6 cellular contexts compared by ENCODE assay signal in genomic region chr1:1616838-1617237, GRCh38. TPM values are rescaled to one million over a fixed set of nuclear protein-coding genes. Genes with fewer than 3 reads are reported as not detected.
A peak's percentile ranks its signal among the peaks of the same experiment; 100 is the strongest.
DNase-seq lines count a peak whose midpoint lies in the region; ATAC-seq and TF ChIP-seq lines count a peak whose summit lies in the region.

No MANE protein-coding gene starts in this region.

- H3K4me3 Mint-ChIP-seq in Calu3 (ENCODE audit: low read depth, unreplicated experiment) = peak overlapping the region; percentile 87
- H3K4me3 Mint-ChIP-seq in activated naive CD8-positive, alpha-beta T cell treated with anti-CD3 and anti-CD28 coated beads, Interleukin-2, amount 10 ng/mL, durations not matched to agents 7 days and 5 days = peak overlapping the region; percentile 84

- H3K27me3 Mint-ChIP-seq in Calu3 (ENCODE audit: unreplicated experiment) = no peaks in the 10 kb centered on the region
- H3K27me3 Mint-ChIP-seq in activated naive CD8-positive, alpha-beta T cell treated with anti-CD3 and anti-CD28 coated beads, Interleukin-2, amount 10 ng/mL, durations not matched to agents 7 days and 5 days = no peaks in the 10 kb centered on the region

- no TSS peak for BruUV-seq in Calu3 (replicated peaks; lab: Mats Ljungman, UMichigan)

- intact Hi-C loops in Calu3 (cut with micrococcal nuclease; ENCODE audit: unreplicated experiment) = no loop called here

- no peak for ATAC-seq in activated naive CD8-positive, alpha-beta T cell treated with anti-CD3 and anti-CD28 coated beads, Interleukin-2, amount 10 ng/mL, durations not matched to agents 7 days and 5 days (ENCODE audit: low read depth)
- no peak for ATAC-seq in GM18502 (IDR thresholded peaks at IDR 0.05; ENCODE audit: poor library complexity, unreplicated experiment)

- H3K9me3 ChIP-seq in muscle layer of colon (ENCODE audit: low read length) = no peaks in the 10 kb centered on the region

- CTCF ChIA-PET in Calu3 (lab: Charles Lee) = no interaction called here

- H3K4me1 Mint-ChIP-seq in Calu3 (ENCODE audit: low read depth, unreplicated experiment) = peaks cover 16% of the 10 kb centered on the region
- peaks cover 17% of the 10 kb centered on the region for H3K4me1 Mint-ChIP-seq in activated naive CD8-positive, alpha-beta T cell treated with anti-CD3 and anti-CD28 coated beads, Interleukin-2, amount 10 ng/mL, durations not matched to agents 7 days and 5 days

- no peak for TF ChIP-seq CTCF in Calu3 (IDR thresholded peaks at IDR 0.05; ENCODE audit: unreplicated experiment)

- H3K36me3 ChIP-seq in muscle layer of colon (ENCODE audit: insufficient read depth, low read length) = peaks cover 9% of the 10 kb centered on the region

- H3K9me3 Mint-ChIP-seq in Calu3 (ENCODE audit: low read depth, unreplicated experiment) = no peaks in the 10 kb centered on the region
- no peaks in the 10 kb centered on the region for H3K9me3 Mint-ChIP-seq in activated naive CD8-positive, alpha-beta T cell treated with anti-CD3 and anti-CD28 coated beads, Interleukin-2, amount 10 ng/mL, durations not matched to agents 7 days and 5 days

- peaks cover 27% of the 10 kb centered on the region for H3K4me1 ChIP-seq in muscle layer of colon (ENCODE audit: insufficient read depth, low read length)

- peak overlapping the region; percentile 46 to 91 for H3K4me3 ChIP-seq in muscle layer of colon (ENCODE audit: low read depth in 1 of 2, low read length in 2 of 2)

- H3K9ac ChIP-seq in muscle layer of colon (ENCODE audit: low read length) = peak overlapping the region; percentile 5

- H3K27ac ChIP-seq in muscle layer of colon (ENCODE audit: low read depth, low read length) = no peak overlapping the region

- POLR2A ChIA-PET in activated naive CD8-positive, alpha-beta T cell treated with anti-CD3 and anti-CD28 coated beads, Interleukin-2, amount 10 ng/mL, durations not matched to agents 7 days and 5 days (lab: Charles Lee) = interaction anchor here (5.0 kb wide), 1 partner anchor 13 kb away, joined by 76 read pairs; the partner anchor contains the start of gene MMP23B

- no peak for DNase-seq in Calu3
- no peak for DNase-seq in activated naive CD8-positive, alpha-beta T cell treated with anti-CD3 and anti-CD28 coated beads, Interleukin-2, amount 10 ng/mL, durations not matched to agents 7 days and 5 days
- no peak for DNase-seq in NOMO-1 treated with DMSO at 0.1 percent for 48 hours (lab: John Stamatoyannopoulos, UW; ENCODE audit: unreplicated experiment)
- no peak for DNase-seq in NCI-H510A (lab: John Stamatoyannopoulos, UW)

- no peak overlapping the region for H3K27ac Mint-ChIP-seq in Calu3 (ENCODE audit: unreplicated experiment)
- H3K27ac Mint-ChIP-seq in activated naive CD8-positive, alpha-beta T cell treated with anti-CD3 and anti-CD28 coated beads, Interleukin-2, amount 10 ng/mL, durations not matched to agents 7 days and 5 days = no peak overlapping the region

- peaks cover 27% of the 10 kb centered on the region for H3K36me3 Mint-ChIP-seq in Calu3 (ENCODE audit: insufficient read depth, unreplicated experiment)
- peaks cover 5% of the 10 kb centered on the region for H3K36me3 Mint-ChIP-seq in activated naive CD8-positive, alpha-beta T cell treated with anti-CD3 and anti-CD28 coated beads, Interleukin-2, amount 10 ng/mL, durations not matched to agents 7 days and 5 days

- no peaks in the 10 kb centered on the region for H3K27me3 ChIP-seq in muscle layer of colon (ENCODE audit: control insufficient read depth in 1 of 2, insufficient read depth in 2 of 2, low read length in 2 of 2)

RNA-seq across cellular contexts. Expression of gene MIB2, which starts 1.5 kb away (rescaled TPM):
- 50.0 and 50.3 TPM in 2 replicates for total RNA-seq in Calu3 (2022)
- 10 to 100 TPM; 72.6 to 75.2 TPM for total RNA-seq in activated naive CD8-positive, alpha-beta T cell treated with anti-CD3 and anti-CD28 coated beads, Interleukin-2, amount 10 ng/mL, durations not matched to agents 7 days and 5 days

RNA-seq across cellular contexts. Expression of gene MMP23B, which starts 15.1 kb away (rescaled TPM):
- 1.6 and 1.9 TPM in 2 replicates for total RNA-seq in Calu3 (2022)
- total RNA-seq in activated naive CD8-positive, alpha-beta T cell treated with anti-CD3 and anti-CD28 coated beads, Interleukin-2, amount 10 ng/mL, durations not matched to agents 7 days and 5 days = 1 to 10 TPM; 5.2 to 6.7 TPM

RNA-seq across cellular contexts. Expression of gene FNDC10, which starts 16.9 kb away (rescaled TPM):
- 3.5 and 4.7 TPM in 2 replicates for total RNA-seq in Calu3 (2022)
- 1 to 10 TPM; 4.4 to 4.6 TPM for total RNA-seq in activated naive CD8-positive, alpha-beta T cell treated with anti-CD3 and anti-CD28 coated beads, Interleukin-2, amount 10 ng/mL, durations not matched to agents 7 days and 5 days

RNA-seq across cellular contexts. Expression of gene CDK11B, which starts 42.0 kb away (rescaled TPM):
- 24.2 and 24.9 TPM in 2 replicates for total RNA-seq in Calu3 (2022)
- 10 to 100 TPM; 40.8 to 42.3 TPM for total RNA-seq in activated naive CD8-positive, alpha-beta T cell treated with anti-CD3 and anti-CD28 coated beads, Interleukin-2, amount 10 ng/mL, durations not matched to agents 7 days and 5 days

RNA-seq across cellular contexts. Expression of gene SSU72, which starts 42.2 kb away (rescaled TPM):
- total RNA-seq in Calu3 (2022) = 105 and 117 TPM in 2 replicates
- total RNA-seq in activated naive CD8-positive, alpha-beta T cell treated with anti-CD3 and anti-CD28 coated beads, Interleukin-2, amount 10 ng/mL, durations not matched to agents 7 days and 5 days = 100 to 1,000 TPM; 118 TPM
